10 cellular contexts compared by ENCODE assay signal in genomic region chr12:108805136-108805535, GRCh38. TPM values are rescaled to one million over a fixed set of nuclear protein-coding genes. Genes with fewer than 3 reads are reported as not detected.
DNase-seq lines count a peak whose midpoint lies in the region; ATAC-seq and TF ChIP-seq lines count a peak whose summit lies in the region.
"Had no signal": no experiment of that assay in that cellular context is flagged by ENCODE, and none has a peak within 500 bp of the region (broad histone marks: within the 10 kb centered on the region; RNA-seq: fewer than 3 reads in every experiment).

No MANE protein-coding gene starts in this region.

- H2AFZ ChIP-seq in GM23248 = no peak overlapping the region

- no peak overlapping the region for H3K4me3 Mint-ChIP-seq in naive thymus-derived CD4-positive, alpha-beta T cell

- 16 to 26% methylated on average over 4 of the region's 4 CpGs for WGBS in GM23248 (ENCODE audit: low coverage in 1 of 2, low lambda C conversion rate in 2 of 2, missing lambda C conversion rate in 2 of 2), 2 experiments

- CTCF ChIA-PET in naive thymus-derived CD4-positive, alpha-beta T cell (lab: Charles Lee) = interaction anchor here (1.0 to 7.6 kb wide), 4 partner anchors 103 to 240 kb away, joined by 4 to 145 read pairs (median 40); partner anchors contain the start of gene ISCU

- TF ChIP-seq CTCF in RWPE2 (IDR thresholded peaks at IDR 0.05; ENCODE audit: poor library complexity, severe bottlenecking) (no peak), fibroblast of mammary gland (conservative IDR thresholded peaks at IDR 0.05; ENCODE audit: control insufficient read depth, insufficient read depth, low read depth, low read length) (no peak), GM20000 (IDR thresholded peaks at IDR 0.05; ENCODE audit: extremely low read depth, missing control alignments) (no peak)

- intact Hi-C loops in naive thymus-derived CD4-positive, alpha-beta T cell (cut with micrococcal nuclease) = no loop called here

- H3K27ac ChIP-seq in GM23248 (peak overlapping the region; percentile 97), RWPE2 (ENCODE audit: poor library complexity, severe bottlenecking) (peak overlapping the region; percentile 31)
- no peak overlapping the region for H3K27ac ChIP-seq in naive thymus-derived CD4-positive, alpha-beta T cell (ENCODE audit: low read depth, low read length)

- peak overlapping the region; percentile 88 for H3K9ac ChIP-seq in GM23248
- H3K9ac ChIP-seq in skeletal muscle satellite cell (ENCODE audit: low read depth, low read length) = peak overlapping the region; percentile 79

- H3K36me3 ChIP-seq in GM23248 (ENCODE audit: low read depth) = peaks cover 48% of the 10 kb centered on the region
- peaks cover 98% of the 10 kb centered on the region for H3K36me3 ChIP-seq in RWPE2 (ENCODE audit: low read depth)
- peaks cover 79% of the 10 kb centered on the region for H3K36me3 ChIP-seq in skeletal muscle satellite cell (ENCODE audit: insufficient read depth, low read length)
- peaks cover 0 to 58% (median 5%) of the 10 kb centered on the region in 3 experiments for H3K36me3 ChIP-seq in naive thymus-derived CD4-positive, alpha-beta T cell (ENCODE audit: control insufficient read depth in 2 of 3, insufficient read depth in 3 of 3, low read length in 3 of 3)

- DNase-seq in GM23248 = peak; percentile 85
- DNase-seq in RWPE2 (ENCODE audit: low spot score) = no peak
- peak; percentile 64 for DNase-seq in fibroblast of mammary gland (ENCODE audit: low read depth)
- DNase-seq in GM20000 (ENCODE audit: low spot score) = no peak
- DNase-seq in HuH-7 (ENCODE audit: low spot score) = no peak
- DNase-seq in NCI-H1092 treated with DMSO at 0.1 percent for 48 hours (lab: John Stamatoyannopoulos, UW) = no peak
- DNase-seq in naive thymus-derived CD4-positive, alpha-beta T cell = no peak
- DNase-seq: NCI-H1048, NCI-H748 treated with DMSO at 0.1 percent for 48 hours had no signal

- no peaks in the 10 kb centered on the region for H3K27me3 ChIP-seq in GM23248 (replicated peaks; ENCODE audit: insufficient read depth)
- H3K27me3 ChIP-seq in RWPE2 (ENCODE audit: insufficient read depth, poor library complexity, severe bottlenecking) = no peaks in the 10 kb centered on the region
- H3K27me3 ChIP-seq in skeletal muscle satellite cell (ENCODE audit: control insufficient read depth, insufficient read depth, low read length) = no peaks in the 10 kb centered on the region
- no peaks in the 10 kb centered on the region for H3K27me3 ChIP-seq in naive thymus-derived CD4-positive, alpha-beta T cell (ENCODE audit: control insufficient read depth in 2 of 2, insufficient read depth in 2 of 2, low read length in 2 of 2)

- H3K9me3 ChIP-seq in GM23248 (ENCODE audit: low read depth) (no peaks in the 10 kb centered on the region), RWPE2 (ENCODE audit: severe bottlenecking) (no peaks in the 10 kb centered on the region), skeletal muscle satellite cell (replicated peaks; ENCODE audit: low read length) (no peaks in the 10 kb centered on the region)
- no peaks in the 10 kb centered on the region for H3K9me3 ChIP-seq in naive thymus-derived CD4-positive, alpha-beta T cell (ENCODE audit: control insufficient read depth in 2 of 3, low read length in 3 of 3)

- H3K4me3 ChIP-seq in GM23248 = peak overlapping the region; percentile 14; the same call in 1 of the 2 replicates
- no peak overlapping the region for H3K4me3 ChIP-seq in RWPE2 (ENCODE audit: severe bottlenecking)
- H3K4me3 ChIP-seq in fibroblast of mammary gland (ENCODE audit: control insufficient read depth, low read depth, low read length) = no peak overlapping the region
- no peak overlapping the region for H3K4me3 ChIP-seq in skeletal muscle satellite cell (ENCODE audit: low read length)
- no peak overlapping the region for H3K4me3 ChIP-seq in naive thymus-derived CD4-positive, alpha-beta T cell (ENCODE audit: low read length)

- H3F3A ChIP-seq in GM23248 (ENCODE audit: insufficient read depth) = peaks cover 82% of the 10 kb centered on the region

- H4K20me1 ChIP-seq in GM23248 (ENCODE audit: insufficient read depth) = no peaks in the 10 kb centered on the region

- in situ Hi-C loops in GM23248 (cut with MboI) = loop anchor here (10.0 kb wide), 2 partner anchors 140 to 240 kb away; partner anchors contain the start of genes ISCU and SART3

- H3K4me2 ChIP-seq in GM23248 (ENCODE audit: unreplicated experiment) (peak overlapping the region; percentile 59), skeletal muscle satellite cell (ENCODE audit: low read length) (peak overlapping the region; percentile 32)

- ATAC-seq in RWPE2 (ENCODE audit: low read depth) = no peak
- no peak for ATAC-seq in naive thymus-derived CD4-positive, alpha-beta T cell

- no peaks in the 10 kb centered on the region for H3K9me3 Mint-ChIP-seq in naive thymus-derived CD4-positive, alpha-beta T cell

- POLR2A ChIA-PET in naive thymus-derived CD4-positive, alpha-beta T cell (lab: Charles Lee) = interaction anchor here (0.8 to 2.2 kb wide), 3 partner anchors 141 to 243 kb away, joined by 3 to 16 read pairs (median 4); partner anchors contain the start of gene ISCU

- peaks cover 0 to 23% (median 8%) of the 10 kb centered on the region in 5 donors for H3K36me3 Mint-ChIP-seq in naive thymus-derived CD4-positive, alpha-beta T cell

- no peak overlapping the region for H3K27ac Mint-ChIP-seq in naive thymus-derived CD4-positive, alpha-beta T cell

- H3K4me1 ChIP-seq in GM23248 (ENCODE audit: insufficient read depth) (peaks cover 61% of the 10 kb centered on the region), RWPE2 (ENCODE audit: insufficient read depth, poor library complexity, severe bottlenecking) (peaks cover 8% of the 10 kb centered on the region), skeletal muscle satellite cell (ENCODE audit: control insufficient read depth, insufficient read depth, low read length) (peaks cover 67% of the 10 kb centered on the region)
- H3K4me1 ChIP-seq in naive thymus-derived CD4-positive, alpha-beta T cell (ENCODE audit: control insufficient read depth in 2 of 2, insufficient read depth in 2 of 2, low read length in 2 of 2) = peaks cover 0 to 3% of the 10 kb centered on the region in 2 donors

- no peaks in the 10 kb centered on the region for H3K9me2 ChIP-seq in GM23248 (ENCODE audit: insufficient read depth)

- H3K4me1 Mint-ChIP-seq in naive thymus-derived CD4-positive, alpha-beta T cell = peaks cover 0 to 10% (median 3%) of the 10 kb centered on the region in 7 donors

- H3K27me3 Mint-ChIP-seq in naive thymus-derived CD4-positive, alpha-beta T cell = no peaks in the 10 kb centered on the region

- peaks cover 44% of the 10 kb centered on the region for H3K79me2 ChIP-seq in GM23248 (ENCODE audit: insufficient read depth)

RNA-seq across cellular contexts. Expression of gene SSH1, which starts 52.2 kb away (rescaled TPM):
- 21.9 and 33.5 TPM in 2 replicates for total RNA-seq in GM23248 (2014; rRNA removed; shearing (Covaris generic))
- 44.0 and 49.0 TPM in 2 replicates for polyA plus RNA-seq in GM23248 (2016; fragmentation: Nextera tagmentation; extraction: Ambion mirVana)
- total RNA-seq in skeletal muscle satellite cell (2012; rRNA removed) = 9.1 and 12.2 TPM in 2 replicates
- total RNA-seq in naive thymus-derived CD4-positive, alpha-beta T cell = 10 to 100 TPM; 23.4 to 32.8 (median 29.9) TPM
- 1 to 10 TPM; 5.2 to 7.7 TPM for polyA plus RNA-seq in naive thymus-derived CD4-positive, alpha-beta T cell

Comparison
In these comparisons a context has a peak if more than half of its experiments do, and no peak if none do; other contexts are left out.
1. DNase-seq: peak in GM23248 (single experiment) and fibroblast of mammary gland (single experiment); none in RWPE2 (single experiment), GM20000 (single experiment), HuH-7 (single experiment), NCI-H1092 treated with DMSO at 0.1 percent for 48 hours (single experiment) and naive thymus-derived CD4-positive, alpha-beta T cell (0 of 9).